ENCODE assay signal across 1 cellular context in the genomic region with DNA sequence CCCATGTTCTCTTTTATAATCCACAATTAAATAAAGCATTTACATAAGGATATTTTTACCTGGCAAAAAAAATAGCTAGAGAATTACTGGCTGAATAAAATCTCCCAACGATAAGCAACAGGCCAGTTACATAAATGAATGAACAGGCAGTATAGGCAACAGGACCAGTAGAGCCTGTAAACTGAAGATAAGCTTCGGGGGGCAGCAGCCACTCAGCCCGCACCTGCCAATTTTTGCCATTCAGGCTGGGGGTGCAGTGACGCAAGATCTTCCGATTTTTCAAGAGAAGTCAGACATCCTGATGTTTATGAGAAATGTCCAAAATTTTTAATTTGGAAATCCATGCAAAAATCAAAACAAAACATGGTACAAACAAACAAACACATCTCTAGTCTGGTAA.
TF ChIP-seq lines count a peak whose summit lies in the region.

No MANE protein-coding gene starts in this region.

TF ChIP-seq in K562, 482 proteins besides CTCF, POLR2A, EP300 and RAD21 (continued from another document and continues in another):
- TF ChIP-seq, protein P1, sequence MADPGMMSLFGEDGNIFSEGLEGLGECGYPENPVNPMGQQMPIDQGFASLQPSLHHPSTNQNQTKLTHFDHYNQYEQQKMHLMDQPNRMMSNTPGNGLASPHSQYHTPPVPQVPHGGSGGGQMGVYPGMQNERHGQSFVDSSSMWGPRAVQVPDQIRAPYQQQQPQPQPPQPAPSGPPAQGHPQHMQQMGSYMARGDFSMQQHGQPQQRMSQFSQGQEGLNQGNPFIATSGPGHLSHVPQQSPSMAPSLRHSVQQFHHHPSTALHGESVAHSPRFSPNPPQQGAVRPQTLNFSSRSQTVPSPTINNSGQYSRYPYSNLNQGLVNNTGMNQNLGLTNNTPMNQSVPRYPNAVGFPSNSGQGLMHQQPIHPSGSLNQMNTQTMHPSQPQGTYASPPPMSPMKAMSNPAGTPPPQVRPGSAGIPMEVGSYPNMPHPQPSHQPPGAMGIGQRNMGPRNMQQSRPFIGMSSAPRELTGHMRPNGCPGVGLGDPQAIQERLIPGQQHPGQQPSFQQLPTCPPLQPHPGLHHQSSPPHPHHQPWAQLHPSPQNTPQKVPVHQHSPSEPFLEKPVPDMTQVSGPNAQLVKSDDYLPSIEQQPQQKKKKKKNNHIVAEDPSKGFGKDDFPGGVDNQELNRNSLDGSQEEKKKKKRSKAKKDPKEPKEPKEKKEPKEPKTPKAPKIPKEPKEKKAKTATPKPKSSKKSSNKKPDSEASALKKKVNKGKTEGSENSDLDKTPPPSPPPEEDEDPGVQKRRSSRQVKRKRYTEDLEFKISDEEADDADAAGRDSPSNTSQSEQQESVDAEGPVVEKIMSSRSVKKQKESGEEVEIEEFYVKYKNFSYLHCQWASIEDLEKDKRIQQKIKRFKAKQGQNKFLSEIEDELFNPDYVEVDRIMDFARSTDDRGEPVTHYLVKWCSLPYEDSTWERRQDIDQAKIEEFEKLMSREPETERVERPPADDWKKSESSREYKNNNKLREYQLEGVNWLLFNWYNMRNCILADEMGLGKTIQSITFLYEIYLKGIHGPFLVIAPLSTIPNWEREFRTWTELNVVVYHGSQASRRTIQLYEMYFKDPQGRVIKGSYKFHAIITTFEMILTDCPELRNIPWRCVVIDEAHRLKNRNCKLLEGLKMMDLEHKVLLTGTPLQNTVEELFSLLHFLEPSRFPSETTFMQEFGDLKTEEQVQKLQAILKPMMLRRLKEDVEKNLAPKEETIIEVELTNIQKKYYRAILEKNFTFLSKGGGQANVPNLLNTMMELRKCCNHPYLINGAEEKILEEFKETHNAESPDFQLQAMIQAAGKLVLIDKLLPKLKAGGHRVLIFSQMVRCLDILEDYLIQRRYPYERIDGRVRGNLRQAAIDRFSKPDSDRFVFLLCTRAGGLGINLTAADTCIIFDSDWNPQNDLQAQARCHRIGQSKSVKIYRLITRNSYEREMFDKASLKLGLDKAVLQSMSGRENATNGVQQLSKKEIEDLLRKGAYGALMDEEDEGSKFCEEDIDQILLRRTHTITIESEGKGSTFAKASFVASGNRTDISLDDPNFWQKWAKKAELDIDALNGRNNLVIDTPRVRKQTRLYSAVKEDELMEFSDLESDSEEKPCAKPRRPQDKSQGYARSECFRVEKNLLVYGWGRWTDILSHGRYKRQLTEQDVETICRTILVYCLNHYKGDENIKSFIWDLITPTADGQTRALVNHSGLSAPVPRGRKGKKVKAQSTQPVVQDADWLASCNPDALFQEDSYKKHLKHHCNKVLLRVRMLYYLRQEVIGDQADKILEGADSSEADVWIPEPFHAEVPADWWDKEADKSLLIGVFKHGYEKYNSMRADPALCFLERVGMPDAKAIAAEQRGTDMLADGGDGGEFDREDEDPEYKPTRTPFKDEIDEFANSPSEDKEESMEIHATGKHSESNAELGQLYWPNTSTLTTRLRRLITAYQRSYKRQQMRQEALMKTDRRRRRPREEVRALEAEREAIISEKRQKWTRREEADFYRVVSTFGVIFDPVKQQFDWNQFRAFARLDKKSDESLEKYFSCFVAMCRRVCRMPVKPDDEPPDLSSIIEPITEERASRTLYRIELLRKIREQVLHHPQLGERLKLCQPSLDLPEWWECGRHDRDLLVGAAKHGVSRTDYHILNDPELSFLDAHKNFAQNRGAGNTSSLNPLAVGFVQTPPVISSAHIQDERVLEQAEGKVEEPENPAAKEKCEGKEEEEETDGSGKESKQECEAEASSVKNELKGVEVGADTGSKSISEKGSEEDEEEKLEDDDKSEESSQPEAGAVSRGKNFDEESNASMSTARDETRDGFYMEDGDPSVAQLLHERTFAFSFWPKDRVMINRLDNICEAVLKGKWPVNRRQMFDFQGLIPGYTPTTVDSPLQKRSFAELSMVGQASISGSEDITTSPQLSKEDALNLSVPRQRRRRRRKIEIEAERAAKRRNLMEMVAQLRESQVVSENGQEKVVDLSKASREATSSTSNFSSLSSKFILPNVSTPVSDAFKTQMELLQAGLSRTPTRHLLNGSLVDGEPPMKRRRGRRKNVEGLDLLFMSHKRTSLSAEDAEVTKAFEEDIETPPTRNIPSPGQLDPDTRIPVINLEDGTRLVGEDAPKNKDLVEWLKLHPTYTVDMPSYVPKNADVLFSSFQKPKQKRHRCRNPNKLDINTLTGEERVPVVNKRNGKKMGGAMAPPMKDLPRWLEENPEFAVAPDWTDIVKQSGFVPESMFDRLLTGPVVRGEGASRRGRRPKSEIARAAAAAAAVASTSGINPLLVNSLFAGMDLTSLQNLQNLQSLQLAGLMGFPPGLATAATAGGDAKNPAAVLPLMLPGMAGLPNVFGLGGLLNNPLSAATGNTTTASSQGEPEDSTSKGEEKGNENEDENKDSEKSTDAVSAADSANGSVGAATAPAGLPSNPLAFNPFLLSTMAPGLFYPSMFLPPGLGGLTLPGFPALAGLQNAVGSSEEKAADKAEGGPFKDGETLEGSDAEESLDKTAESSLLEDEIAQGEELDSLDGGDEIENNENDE (IDR thresholded peaks at IDR 0.05; ENCODE audit: low read depth, low read length), result no peak
- TF ChIP-seq GABPB1 (CRISPR knock-in tag; IDR thresholded peaks at IDR 0.05) (no peak), TCF7 (IDR thresholded peaks at IDR 0.05; ENCODE audit: borderline replicate concordance) (no peak), NEUROD1 (IDR thresholded peaks at IDR 0.05; ENCODE audit: borderline replicate concordance, low read depth, low read length, partially characterized antibody) (no peak), CBX8 (IDR thresholded peaks at IDR 0.05; ENCODE audit: borderline replicate concordance, extremely low read depth, low read depth, low read length, poor library complexity, severe bottlenecking) (no peak), MAFG (tag; conservative IDR thresholded peaks at IDR 0.05) (peak; percentile 20), KLF1 (tag; IDR thresholded peaks at IDR 0.05) (no peak), PHF21A (IDR thresholded peaks at IDR 0.05; ENCODE audit: borderline replicate concordance, low read depth) (no peak), MECOM (CRISPR knock-in tag; IDR thresholded peaks at IDR 0.05) (no peak), GABPA (tag; conservative IDR thresholded peaks at IDR 0.05; ENCODE audit: low read depth) (no peak), ZNF217 (CRISPR knock-in tag; IDR thresholded peaks at IDR 0.05) (no peak), PCBP2 (IDR thresholded peaks at IDR 0.05; ENCODE audit: low read depth, low read length, poor library complexity, severe bottlenecking) (no peak), PURB (CRISPR knock-in tag; IDR thresholded peaks at IDR 0.05; ENCODE audit: low read depth) (no peak), TBL1XR1 (IDR thresholded peaks at IDR 0.05; ENCODE audit: low read length in 2 of 2) (peak in 1 of 2 experiments; percentile 51; a peak in 1 of 4 replicates), MAFK (IDR thresholded peaks at IDR 0.05; ENCODE audit: low read length) (no peak), KDM1A (IDR thresholded peaks at IDR 0.05) (no peak), HNRNPL (IDR thresholded peaks at IDR 0.05; ENCODE audit: low read depth, low read length) (no peak), HNRNPK (IDR thresholded peaks at IDR 0.05; ENCODE audit: low read depth, low read length, poor library complexity, severe bottlenecking) (no peak), NR4A1 (CRISPR knock-in tag; IDR thresholded peaks at IDR 0.05) (no peak), NR4A1 (tag; IDR thresholded peaks at IDR 0.05) (no peak), NR1H2 (CRISPR knock-in tag; IDR thresholded peaks at IDR 0.05) (no peak)
- TF ChIP-seq, protein P2, sequence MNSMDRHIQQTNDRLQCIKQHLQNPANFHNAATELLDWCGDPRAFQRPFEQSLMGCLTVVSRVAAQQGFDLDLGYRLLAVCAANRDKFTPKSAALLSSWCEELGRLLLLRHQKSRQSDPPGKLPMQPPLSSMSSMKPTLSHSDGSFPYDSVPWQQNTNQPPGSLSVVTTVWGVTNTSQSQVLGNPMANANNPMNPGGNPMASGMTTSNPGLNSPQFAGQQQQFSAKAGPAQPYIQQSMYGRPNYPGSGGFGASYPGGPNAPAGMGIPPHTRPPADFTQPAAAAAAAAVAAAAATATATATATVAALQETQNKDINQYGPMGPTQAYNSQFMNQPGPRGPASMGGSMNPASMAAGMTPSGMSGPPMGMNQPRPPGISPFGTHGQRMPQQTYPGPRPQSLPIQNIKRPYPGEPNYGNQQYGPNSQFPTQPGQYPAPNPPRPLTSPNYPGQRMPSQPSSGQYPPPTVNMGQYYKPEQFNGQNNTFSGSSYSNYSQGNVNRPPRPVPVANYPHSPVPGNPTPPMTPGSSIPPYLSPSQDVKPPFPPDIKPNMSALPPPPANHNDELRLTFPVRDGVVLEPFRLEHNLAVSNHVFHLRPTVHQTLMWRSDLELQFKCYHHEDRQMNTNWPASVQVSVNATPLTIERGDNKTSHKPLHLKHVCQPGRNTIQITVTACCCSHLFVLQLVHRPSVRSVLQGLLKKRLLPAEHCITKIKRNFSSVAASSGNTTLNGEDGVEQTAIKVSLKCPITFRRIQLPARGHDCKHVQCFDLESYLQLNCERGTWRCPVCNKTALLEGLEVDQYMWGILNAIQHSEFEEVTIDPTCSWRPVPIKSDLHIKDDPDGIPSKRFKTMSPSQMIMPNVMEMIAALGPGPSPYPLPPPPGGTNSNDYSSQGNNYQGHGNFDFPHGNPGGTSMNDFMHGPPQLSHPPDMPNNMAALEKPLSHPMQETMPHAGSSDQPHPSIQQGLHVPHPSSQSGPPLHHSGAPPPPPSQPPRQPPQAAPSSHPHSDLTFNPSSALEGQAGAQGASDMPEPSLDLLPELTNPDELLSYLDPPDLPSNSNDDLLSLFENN (IDR thresholded peaks at IDR 0.05; ENCODE audit: low read depth in 2 of 2, low read length in 2 of 2), result peak in 1 of 2 experiments; percentile 65; a peak in 1 of 4 replicates
- TF ChIP-seq, protein P3, sequence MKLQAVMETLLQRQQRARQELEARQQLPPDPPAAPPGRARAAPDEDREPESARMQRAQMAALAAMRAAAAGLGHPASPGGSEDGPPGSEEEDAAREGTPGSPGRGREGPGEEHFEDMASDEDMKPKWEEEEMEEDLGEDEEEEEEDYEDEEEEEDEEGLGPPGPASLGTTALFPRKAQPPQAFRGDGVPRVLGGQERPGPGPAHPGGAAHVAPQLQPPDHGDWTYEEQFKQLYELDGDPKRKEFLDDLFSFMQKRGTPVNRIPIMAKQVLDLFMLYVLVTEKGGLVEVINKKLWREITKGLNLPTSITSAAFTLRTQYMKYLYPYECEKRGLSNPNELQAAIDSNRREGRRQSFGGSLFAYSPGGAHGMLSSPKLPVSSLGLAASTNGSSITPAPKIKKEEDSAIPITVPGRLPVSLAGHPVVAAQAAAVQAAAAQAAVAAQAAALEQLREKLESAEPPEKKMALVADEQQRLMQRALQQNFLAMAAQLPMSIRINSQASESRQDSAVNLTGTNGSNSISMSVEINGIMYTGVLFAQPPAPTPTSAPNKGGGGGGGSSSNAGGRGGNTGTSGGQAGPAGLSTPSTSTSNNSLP (IDR thresholded peaks at IDR 0.05; ENCODE audit: borderline replicate concordance, low read depth, low read length), result peak; percentile 83; the same call in 1 of the 2 replicates
- TF ChIP-seq, protein P4, sequence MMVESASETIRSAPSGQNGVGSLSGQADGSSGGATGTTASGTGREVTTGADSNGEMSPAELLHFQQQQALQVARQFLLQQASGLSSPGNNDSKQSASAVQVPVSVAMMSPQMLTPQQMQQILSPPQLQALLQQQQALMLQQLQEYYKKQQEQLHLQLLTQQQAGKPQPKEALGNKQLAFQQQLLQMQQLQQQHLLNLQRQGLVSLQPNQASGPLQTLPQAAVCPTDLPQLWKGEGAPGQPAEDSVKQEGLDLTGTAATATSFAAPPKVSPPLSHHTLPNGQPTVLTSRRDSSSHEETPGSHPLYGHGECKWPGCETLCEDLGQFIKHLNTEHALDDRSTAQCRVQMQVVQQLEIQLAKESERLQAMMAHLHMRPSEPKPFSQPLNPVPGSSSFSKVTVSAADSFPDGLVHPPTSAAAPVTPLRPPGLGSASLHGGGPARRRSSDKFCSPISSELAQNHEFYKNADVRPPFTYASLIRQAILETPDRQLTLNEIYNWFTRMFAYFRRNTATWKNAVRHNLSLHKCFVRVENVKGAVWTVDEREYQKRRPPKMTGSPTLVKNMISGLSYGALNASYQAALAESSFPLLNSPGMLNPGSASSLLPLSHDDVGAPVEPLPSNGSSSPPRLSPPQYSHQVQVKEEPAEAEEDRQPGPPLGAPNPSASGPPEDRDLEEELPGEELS (CRISPR knock-in tag; IDR thresholded peaks at IDR 0.05; ENCODE audit: borderline replicate concordance), result no peak
- TF ChIP-seq, protein P5, sequence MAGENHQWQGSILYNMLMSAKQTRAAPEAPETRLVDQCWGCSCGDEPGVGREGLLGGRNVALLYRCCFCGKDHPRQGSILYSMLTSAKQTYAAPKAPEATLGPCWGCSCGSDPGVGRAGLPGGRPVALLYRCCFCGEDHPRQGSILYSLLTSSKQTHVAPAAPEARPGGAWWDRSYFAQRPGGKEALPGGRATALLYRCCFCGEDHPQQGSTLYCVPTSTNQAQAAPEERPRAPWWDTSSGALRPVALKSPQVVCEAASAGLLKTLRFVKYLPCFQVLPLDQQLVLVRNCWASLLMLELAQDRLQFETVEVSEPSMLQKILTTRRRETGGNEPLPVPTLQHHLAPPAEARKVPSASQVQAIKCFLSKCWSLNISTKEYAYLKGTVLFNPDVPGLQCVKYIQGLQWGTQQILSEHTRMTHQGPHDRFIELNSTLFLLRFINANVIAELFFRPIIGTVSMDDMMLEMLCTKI (IDR thresholded peaks at IDR 0.05; ENCODE audit: partially characterized antibody), result no peak
- TF ChIP-seq, protein P6, sequence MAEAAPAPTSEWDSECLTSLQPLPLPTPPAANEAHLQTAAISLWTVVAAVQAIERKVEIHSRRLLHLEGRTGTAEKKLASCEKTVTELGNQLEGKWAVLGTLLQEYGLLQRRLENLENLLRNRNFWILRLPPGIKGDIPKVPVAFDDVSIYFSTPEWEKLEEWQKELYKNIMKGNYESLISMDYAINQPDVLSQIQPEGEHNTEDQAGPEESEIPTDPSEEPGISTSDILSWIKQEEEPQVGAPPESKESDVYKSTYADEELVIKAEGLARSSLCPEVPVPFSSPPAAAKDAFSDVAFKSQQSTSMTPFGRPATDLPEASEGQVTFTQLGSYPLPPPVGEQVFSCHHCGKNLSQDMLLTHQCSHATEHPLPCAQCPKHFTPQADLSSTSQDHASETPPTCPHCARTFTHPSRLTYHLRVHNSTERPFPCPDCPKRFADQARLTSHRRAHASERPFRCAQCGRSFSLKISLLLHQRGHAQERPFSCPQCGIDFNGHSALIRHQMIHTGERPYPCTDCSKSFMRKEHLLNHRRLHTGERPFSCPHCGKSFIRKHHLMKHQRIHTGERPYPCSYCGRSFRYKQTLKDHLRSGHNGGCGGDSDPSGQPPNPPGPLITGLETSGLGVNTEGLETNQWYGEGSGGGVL (CRISPR knock-in tag; IDR thresholded peaks at IDR 0.05), result no peak
- TF ChIP-seq, protein P7, sequence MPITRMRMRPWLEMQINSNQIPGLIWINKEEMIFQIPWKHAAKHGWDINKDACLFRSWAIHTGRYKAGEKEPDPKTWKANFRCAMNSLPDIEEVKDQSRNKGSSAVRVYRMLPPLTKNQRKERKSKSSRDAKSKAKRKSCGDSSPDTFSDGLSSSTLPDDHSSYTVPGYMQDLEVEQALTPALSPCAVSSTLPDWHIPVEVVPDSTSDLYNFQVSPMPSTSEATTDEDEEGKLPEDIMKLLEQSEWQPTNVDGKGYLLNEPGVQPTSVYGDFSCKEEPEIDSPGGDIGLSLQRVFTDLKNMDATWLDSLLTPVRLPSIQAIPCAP (CRISPR knock-in tag; IDR thresholded peaks at IDR 0.05; ENCODE audit: borderline replicate concordance), result no peak
- TF ChIP-seq, protein P8, sequence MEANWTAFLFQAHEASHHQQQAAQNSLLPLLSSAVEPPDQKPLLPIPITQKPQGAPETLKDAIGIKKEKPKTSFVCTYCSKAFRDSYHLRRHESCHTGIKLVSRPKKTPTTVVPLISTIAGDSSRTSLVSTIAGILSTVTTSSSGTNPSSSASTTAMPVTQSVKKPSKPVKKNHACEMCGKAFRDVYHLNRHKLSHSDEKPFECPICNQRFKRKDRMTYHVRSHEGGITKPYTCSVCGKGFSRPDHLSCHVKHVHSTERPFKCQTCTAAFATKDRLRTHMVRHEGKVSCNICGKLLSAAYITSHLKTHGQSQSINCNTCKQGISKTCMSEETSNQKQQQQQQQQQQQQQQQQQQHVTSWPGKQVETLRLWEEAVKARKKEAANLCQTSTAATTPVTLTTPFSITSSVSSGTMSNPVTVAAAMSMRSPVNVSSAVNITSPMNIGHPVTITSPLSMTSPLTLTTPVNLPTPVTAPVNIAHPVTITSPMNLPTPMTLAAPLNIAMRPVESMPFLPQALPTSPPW (CRISPR knock-in tag; IDR thresholded peaks at IDR 0.05), result peak; percentile 19; the same call in 1 of the 2 replicates
